In the genomic region with DNA sequence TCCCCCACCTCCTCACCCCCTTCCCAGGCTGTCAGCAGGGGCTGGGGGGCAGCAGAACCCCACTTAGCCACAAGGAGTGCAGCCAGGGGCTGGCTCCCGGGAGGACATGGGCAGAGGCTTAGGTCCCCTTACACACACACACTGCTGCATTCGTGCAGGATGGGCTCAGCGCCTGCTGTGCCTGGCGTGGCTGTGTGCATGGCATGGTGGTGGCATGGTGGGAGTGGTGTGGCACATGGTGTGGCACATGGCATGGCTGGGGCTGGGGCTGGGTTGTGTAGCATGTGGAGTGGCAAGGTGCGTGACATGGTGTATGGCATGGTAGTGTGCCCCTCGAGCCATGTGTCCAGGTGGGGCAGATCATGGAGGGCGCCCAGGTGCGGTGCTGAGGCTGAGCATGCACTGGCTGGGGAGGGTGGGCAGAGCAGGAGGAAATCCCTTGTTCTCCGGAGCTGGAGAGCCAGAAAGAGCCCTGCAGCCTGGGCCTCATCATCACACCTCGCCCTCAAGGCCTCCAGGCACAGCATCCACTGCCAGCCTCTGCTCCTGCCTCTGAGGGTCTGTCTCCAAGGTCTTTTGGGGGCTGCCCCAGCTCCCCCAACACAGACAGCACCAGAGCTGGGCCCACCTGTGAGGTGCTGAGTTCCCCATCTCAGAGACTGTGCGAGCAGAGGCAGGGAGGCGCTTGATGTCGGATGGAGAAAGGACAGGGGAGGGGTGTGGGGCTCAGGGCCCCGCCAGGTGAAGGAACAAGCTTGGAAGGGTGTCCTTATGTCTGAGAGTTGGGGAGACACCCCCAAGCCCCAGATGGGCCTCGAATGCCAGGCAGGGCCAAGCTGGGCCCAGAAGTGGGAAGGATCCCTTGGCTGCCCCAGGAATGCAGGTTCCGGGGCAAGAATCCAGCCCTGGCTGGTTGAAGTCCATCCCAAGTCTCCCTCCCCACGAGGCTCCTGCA, we compare ENCODE assay signal across 21 cellular contexts.
"Had no signal": no experiment of that assay in that cellular context is flagged by ENCODE, and none has a peak within 500 bp of the region (broad histone marks: within the 10 kb centered on the region; RNA-seq: fewer than 3 reads in every experiment).

No MANE protein-coding gene starts in this region.

- ATAC-seq: activated CD4-positive, alpha-beta T cell treated with anti-CD3 and anti-CD28 coated beads for 36 hours; activated T-helper 17 cell treated with anti-CD3 and anti-CD28 coated beads, Interleukin-2, amount 50 U/mL, for 72 hours; heart left ventricle; natural killer cell treated with Interleukin-12 subunit alpha and Interleukin-12 subunit beta and Interleukin-15 and Interleukin-18, amount 100 ng/mL, for 72 hours; WTC11 had no signal

- H3K36me3 ChIP-seq: adrenal gland, breast epithelium, heart left ventricle, spleen had no signal

- H3K4me3 Mint-ChIP-seq: activated CD4-positive, alpha-beta T cell treated with anti-CD3 and anti-CD28 coated beads for 36 hours; activated naive CD8-positive, alpha-beta T cell; activated T-cell treated with anti-CD3 and anti-CD28 coated beads, Interleukin-2, amount 50 U/mL, for 24 hours; activated T-helper 17 cell treated with anti-CD3 and anti-CD28 coated beads, Interleukin-2, amount 50 U/mL, for 72 hours; endodermal cell; mesothelial cell of epicardium; natural killer cell treated with Interleukin-12 subunit alpha and Interleukin-12 subunit beta and Interleukin-15 and Interleukin-18, amount 100 ng/mL, for 72 hours; WTC11 had no signal

- DNase-seq: activated CD4-positive, alpha-beta T cell treated with anti-CD3 and anti-CD28 coated beads for 36 hours; activated CD4-positive, alpha-beta T cell treated with anti-CD3 and anti-CD28 coated beads, Interleukin-2, amount 50 U/mL, for 4 hours; activated CD8-positive, alpha-beta memory T cell treated with anti-CD3 and anti-CD28 coated beads for 24 hours; activated CD8-positive, alpha-beta memory T cell treated with anti-CD3 and anti-CD28 coated beads, Interleukin-2, amount 50 U/mL, for 4 hours; activated T-cell treated with anti-CD3 and anti-CD28 coated beads, Interleukin-2, amount 50 U/mL, for 24 hours; adrenal gland; spleen; stimulated activated CD4-positive, alpha-beta T cell treated with anti-CD3 and anti-CD28 coated beads, Interleukin-4, amount 100 ng/mL, for 1 hour; stimulated activated naive CD4-positive, alpha-beta T cell; T-helper 9 cell had no signal

- H3K27ac ChIP-seq: adrenal gland, breast epithelium, coronary artery, epithelial cell of prostate, heart left ventricle, spleen had no signal

- H3K27me3 ChIP-seq: adrenal gland, breast epithelium, heart left ventricle, spleen had no signal

- FAIRE-seq: keratinocyte had no signal

- H3K27ac Mint-ChIP-seq: activated CD4-positive, alpha-beta T cell treated with anti-CD3 and anti-CD28 coated beads for 36 hours; activated naive CD8-positive, alpha-beta T cell; activated T-cell treated with anti-CD3 and anti-CD28 coated beads, Interleukin-2, amount 50 U/mL, for 24 hours; activated T-helper 17 cell treated with anti-CD3 and anti-CD28 coated beads, Interleukin-2, amount 50 U/mL, for 72 hours; endodermal cell; natural killer cell treated with Interleukin-12 subunit alpha and Interleukin-12 subunit beta and Interleukin-15 and Interleukin-18, amount 100 ng/mL, for 72 hours; WTC11 had no signal

- H3K9me3 Mint-ChIP-seq: activated T-helper 17 cell treated with anti-CD3 and anti-CD28 coated beads, Interleukin-2, amount 50 U/mL, for 72 hours had no signal

- H3K9me3 ChIP-seq: adrenal gland had no signal

- H3K27me3 Mint-ChIP-seq: activated CD4-positive, alpha-beta T cell treated with anti-CD3 and anti-CD28 coated beads for 36 hours; activated naive CD8-positive, alpha-beta T cell; activated T-cell treated with anti-CD3 and anti-CD28 coated beads, Interleukin-2, amount 50 U/mL, for 24 hours; activated T-helper 17 cell treated with anti-CD3 and anti-CD28 coated beads, Interleukin-2, amount 50 U/mL, for 72 hours had no signal

- H3K4me1 Mint-ChIP-seq: activated CD4-positive, alpha-beta T cell treated with anti-CD3 and anti-CD28 coated beads for 36 hours had no signal

- H3K4me3 ChIP-seq: adrenal gland, breast epithelium, coronary artery, heart left ventricle, spleen had no signal
